20 cellular contexts compared by ENCODE assay signal in genomic region chr15:100947760-100948429, GRCh38. TPM values are rescaled to one million over a fixed set of nuclear protein-coding genes. Genes with fewer than 3 reads are reported as not detected.
A peak's percentile ranks its signal among the peaks of the same experiment; 100 is the strongest.
DNase-seq lines count a peak whose midpoint lies in the region; ATAC-seq and TF ChIP-seq lines count a peak whose summit lies in the region.
"Had no signal": no experiment of that assay in that cellular context is flagged by ENCODE, and none has a peak within 500 bp of the region (broad histone marks: within the 10 kb centered on the region; RNA-seq: fewer than 3 reads in every experiment).

No MANE protein-coding gene starts in this region.

- H3K36me3 Mint-ChIP-seq in activated B cell treated with CpG ODN at 0.5 μM for 24 hours (ENCODE audit: low read depth) = no peaks in the 10 kb centered on the region
- H3K36me3 Mint-ChIP-seq in stimulated activated naive B cell treated with anti-CD40 and anti-IgM and Interleukin-4, amounts not matched to agents 10 μg/mL and 1 μg/mL and 100 μg/mL, for 72 hours = peaks cover 15 to 31% of the 10 kb centered on the region in 2 donors

- no peaks in the 10 kb centered on the region for H3K9me3 Mint-ChIP-seq in activated B cell treated with CpG ODN at 0.5 μM for 24 hours
- peaks cover 1 to 8% of the 10 kb centered on the region in 2 donors for H3K9me3 Mint-ChIP-seq in stimulated activated naive B cell treated with anti-CD40 and anti-IgM and Interleukin-4, amounts not matched to agents 10 μg/mL and 1 μg/mL and 100 μg/mL, for 72 hours

- ATAC-seq in GM18873 (IDR thresholded peaks at IDR 0.05; ENCODE audit: low FRiP score, unreplicated experiment) = peak; percentile 60
- peak; percentile 65 for ATAC-seq in HG02588 (IDR thresholded peaks at IDR 0.05; ENCODE audit: unreplicated experiment)
- ATAC-seq in activated B cell treated with CpG ODN at 0.5 μM for 24 hours (ENCODE audit: low read depth) = no peak
- ATAC-seq in stimulated activated naive B cell treated with anti-CD40 and anti-IgM and Interleukin-4, amounts not matched to agents 10 μg/mL and 1 μg/mL and 100 μg/mL, for 72 hours (replicated peaks) = peak in 1 of 2 donors; percentile 66
- ATAC-seq in GM21619 (IDR thresholded peaks at IDR 0.05; ENCODE audit: unreplicated experiment) = no peak
- ATAC-seq: left cardiac atrium, pancreas had no signal

- H3K4me3 Mint-ChIP-seq in activated B cell treated with CpG ODN at 0.5 μM for 24 hours = peak overlapping the region; percentile 75
- H3K4me3 Mint-ChIP-seq in stimulated activated naive B cell treated with anti-CD40 and anti-IgM and Interleukin-4, amounts not matched to agents 10 μg/mL and 1 μg/mL and 100 μg/mL, for 72 hours = peak overlapping the region; percentile 43 to 59

- peak overlapping the region; percentile 61 for H3K27ac Mint-ChIP-seq in activated B cell treated with CpG ODN at 0.5 μM for 24 hours
- H3K27ac Mint-ChIP-seq in stimulated activated naive B cell treated with anti-CD40 and anti-IgM and Interleukin-4, amounts not matched to agents 10 μg/mL and 1 μg/mL and 100 μg/mL, for 72 hours = no peak overlapping the region

- CTCF ChIA-PET in activated B cell treated with CpG ODN at 0.5 μM for 24 hours (lab: Charles Lee) = interaction anchor here (0.6 to 1.2 kb wide), 2 partner anchors 61 to 86 kb away, joined by 3 to 5 read pairs; no protein-coding TSS in a partner anchor

- TF ChIP-seq CTCF in activated B cell treated with CpG ODN at 0.5 μM for 24 hours (IDR thresholded peaks at IDR 0.05) = no peak

- H3K4me1 Mint-ChIP-seq in activated B cell treated with CpG ODN at 0.5 μM for 24 hours = peaks cover 58% of the 10 kb centered on the region
- H3K4me1 Mint-ChIP-seq in stimulated activated naive B cell treated with anti-CD40 and anti-IgM and Interleukin-4, amounts not matched to agents 10 μg/mL and 1 μg/mL and 100 μg/mL, for 72 hours = peaks cover 33 to 60% of the 10 kb centered on the region in 2 donors

- no peaks in the 10 kb centered on the region for H3K27me3 Mint-ChIP-seq in activated B cell treated with CpG ODN at 0.5 μM for 24 hours
- no peaks in the 10 kb centered on the region for H3K27me3 Mint-ChIP-seq in stimulated activated naive B cell treated with anti-CD40 and anti-IgM and Interleukin-4, amounts not matched to agents 10 μg/mL and 1 μg/mL and 100 μg/mL, for 72 hours

- DNase-seq in activated B cell treated with CpG ODN at 0.5 μM for 24 hours = no peak
- no peak for DNase-seq in stimulated activated naive B cell treated with anti-CD40 and anti-IgM and Interleukin-4, amounts not matched to agents 10 μg/mL and 1 μg/mL and 100 μg/mL, for 72 hours
- DNase-seq in NAMALWA (ENCODE audit: low spot score) = no peak
- no peak for DNase-seq in DMS79 (lab: John Stamatoyannopoulos, UW)
- DNase-seq: activated CD4-positive, CD25-positive, alpha-beta regulatory T cell; activated effector memory CD4-positive, alpha-beta T cell treated with Interleukin-2 at 50 U/mL for 16 hours; amniotic stem cell; cerebellar nuclear complex; DMS53; GM23248; hypothalamus; left cardiac atrium; NCI-H187; pancreas; Right ventricle myocardium superior; stimulated activated CD4-positive, alpha-beta T cell treated with anti-CD3 and anti-CD28 coated beads, Interleukin-4, amount 100 ng/mL, for 24 hours; thyroid gland had no signal

- POLR2A ChIA-PET in activated B cell treated with CpG ODN at 0.5 μM for 24 hours (lab: Charles Lee) = no interaction called here

- intact Hi-C loops in activated B cell treated with CpG ODN at 0.5 μM for 24 hours (cut with micrococcal nuclease) = no loop called here

RNA-seq across cellular contexts. Expression of gene LRRK1, which starts 28.7 kb away (rescaled TPM):
- total RNA-seq in activated B cell treated with CpG ODN at 0.5 μM for 24 hours = 35.9 and 43.5 TPM in 2 replicates

Comparison
In these comparisons a context has a peak if more than half of its experiments do, and no peak if none do; other contexts are left out.
1. ATAC-seq: peak in GM18873 (single experiment) and HG02588 (single experiment); none in activated B cell treated with CpG ODN at 0.5 μM for 24 hours (single experiment) and GM21619 (single experiment).